ENCODE assay signal across 24 cellular contexts in the genomic region with DNA sequence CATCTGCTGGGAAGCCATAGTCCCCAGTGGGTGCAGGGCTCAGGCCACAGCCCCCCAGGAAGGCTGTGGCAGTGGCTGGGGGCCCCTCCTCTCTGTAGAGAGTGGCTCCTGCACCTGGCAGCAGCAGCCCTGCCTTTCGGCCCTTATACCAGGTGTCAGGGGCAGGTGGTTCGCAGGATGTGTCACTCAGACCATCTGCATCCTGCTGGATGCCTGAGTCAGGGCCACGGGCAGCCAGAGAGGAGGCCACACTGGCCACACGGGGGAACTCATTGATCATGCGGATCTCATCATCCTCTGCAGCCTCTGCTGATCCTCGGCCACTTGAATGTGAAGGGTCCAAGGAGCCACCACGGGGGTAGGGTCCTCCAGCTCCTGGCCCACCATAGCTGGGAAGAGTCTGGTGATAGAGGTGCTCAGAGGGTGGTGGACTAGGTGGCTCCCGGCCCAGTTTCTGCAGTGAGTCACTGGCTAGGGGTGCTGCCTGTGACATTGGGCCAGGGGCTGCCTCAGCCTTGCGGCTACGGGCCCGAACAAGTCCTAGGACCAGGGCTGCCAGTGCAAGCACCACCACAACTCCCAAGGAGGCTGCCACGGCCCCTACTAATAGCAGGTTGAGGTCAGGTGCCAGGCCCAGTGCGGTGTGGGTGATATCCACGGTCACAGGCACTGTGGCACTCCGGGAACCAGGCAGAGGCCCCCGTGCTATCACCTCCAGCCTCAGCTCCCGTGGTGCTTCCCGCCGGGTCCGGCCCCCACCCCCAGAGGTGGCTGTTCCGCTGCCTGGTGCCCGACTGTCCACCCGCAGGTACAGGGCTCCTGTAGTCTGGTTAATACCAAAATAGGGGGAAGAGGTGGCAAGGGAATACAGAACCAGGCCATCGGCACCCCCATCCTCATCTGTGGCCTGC. TPM values are rescaled to one million over a fixed set of nuclear protein-coding genes. Genes with fewer than 3 reads are reported as not detected.
A peak's percentile ranks its signal among the peaks of the same experiment; 100 is the strongest.
DNase-seq lines count a peak whose midpoint lies in the region; ATAC-seq and TF ChIP-seq lines count a peak whose summit lies in the region.
"Had no signal": no experiment of that assay in that cellular context is flagged by ENCODE, and none has a peak within 500 bp of the region (broad histone marks: within the 10 kb centered on the region; RNA-seq: fewer than 3 reads in every experiment).

No MANE protein-coding gene starts in this region.

- H3K9ac ChIP-seq in DND-41 (ENCODE audit: low read depth, low read length), result no peak overlapping the region
- H3K9ac ChIP-seq: GM23248, neural progenitor cell had no signal

- H3K36me3 ChIP-seq in DND-41 (ENCODE audit: insufficient read depth, low read length), result 0 out of 2 replicates have a peak, but pooled peaks cover under 1% of the 10 kb centered on the region
- H3K36me3 ChIP-seq: gastrocnemius medialis, neural progenitor cell had no signal

- H4K20me1 ChIP-seq in DND-41 (ENCODE audit: insufficient read depth, low read length), result no peaks in the 10 kb centered on the region

- ATAC-seq in DND-41 (ENCODE audit: insufficient read depth, low read depth) (no peak), GM19463 (IDR thresholded peaks at IDR 0.05; ENCODE audit: unreplicated experiment) (no peak)
- ATAC-seq: esophagus mucosa, gastrocnemius medialis, lower lobe of right lung, SK-N-SH treated with all-trans-retinoic acid at 6 μM for 48 hours had no signal

- DNase-seq in NCI-H146 (lab: John Stamatoyannopoulos, UW) (peak; percentile 71), NCI-H146 treated with DMSO at 0.1 percent for 48 hours (lab: John Stamatoyannopoulos, UW; ENCODE audit: unreplicated experiment) (no peak), DND-41 (peak; percentile 14), RPMI8226 (peak; percentile 66), mesenteric fat pad (ENCODE audit: low spot score) (peak; percentile 72), MV-4-11 (lab: John Stamatoyannopoulos, UW) (no peak)
- DNase-seq in effector CD4-positive, alpha-beta T cell, result no peak
- DNase-seq: 8988T; activated CD4-positive, alpha-beta T cell treated with anti-CD3 and anti-CD28 coated beads, Interleukin-2, amount 50 U/mL, for 1 hour; AML-193; gastrocnemius medialis; GM23248; hippocampal formation; lower lobe of right lung; NCI-H226; stimulated activated CD4-positive, alpha-beta T cell treated with anti-CD3 and anti-CD28 coated beads, Interleukin-4, amount 100 ng/mL, for 1 hour; tibial artery had no signal

- H3K27ac ChIP-seq in DND-41 (ENCODE audit: low read length), result no peak overlapping the region
- H3K27ac ChIP-seq: gastrocnemius medialis, GM23248, HL-60, lower lobe of right lung, neural progenitor cell, RWPE1, tibial artery, VCaP had no signal

- no peaks in the 10 kb centered on the region for H3K27me3 ChIP-seq in DND-41 (ENCODE audit: insufficient read depth, low read length, poor library complexity)
- H3K27me3 ChIP-seq: gastrocnemius medialis, neural progenitor cell, tibial artery had no signal

- H3K4me3 ChIP-seq in DND-41 (ENCODE audit: low read depth in 1 of 2, low read length in 2 of 2), result no peak overlapping the region
- H3K4me3 ChIP-seq: gastrocnemius medialis, GM23248, lower lobe of right lung, neural progenitor cell, tibial artery had no signal

- no peak overlapping the region for H3K4me2 ChIP-seq in DND-41 (ENCODE audit: insufficient read depth, low read length)
- H3K4me2 ChIP-seq: neural progenitor cell had no signal

- peaks cover 27% of the 10 kb centered on the region for H3K4me1 ChIP-seq in DND-41 (ENCODE audit: insufficient read depth, low read length)

- no peak for TF ChIP-seq CTCF in DND-41 (IDR thresholded peaks at IDR 0.05; ENCODE audit: borderline replicate concordance, extremely low read depth, low read length, poor library complexity, severe bottlenecking)

- H2AFZ ChIP-seq in DND-41 (ENCODE audit: low read depth, low read length), result no peak overlapping the region
- H2AFZ ChIP-seq: GM23248, neural progenitor cell had no signal

- H3K79me2 ChIP-seq in DND-41 (ENCODE audit: insufficient read depth, low read length), result peaks cover 17% of the 10 kb centered on the region

- H3K9me3 ChIP-seq in DND-41 (ENCODE audit: insufficient read depth, low read length, severe bottlenecking), result no peaks in the 10 kb centered on the region
- H3K9me3 ChIP-seq: gastrocnemius medialis, lower lobe of right lung, tibial artery had no signal

RNA-seq across cellular contexts. Expression of a gene that starts 3.3 kb away (rescaled TPM):
- 133 TPM for total RNA-seq in mesenteric fat pad

RNA-seq across cellular contexts. Expression of a gene that starts 10.5 kb away (rescaled TPM):
- 142 TPM for total RNA-seq in mesenteric fat pad

RNA-seq across cellular contexts. Expression of a gene that starts 18.9 kb away (rescaled TPM):
- total RNA-seq in mesenteric fat pad, result 141 TPM

RNA-seq across cellular contexts. Expression of a gene that starts 19.1 kb away (rescaled TPM):
- 20.8 TPM for total RNA-seq in mesenteric fat pad

RNA-seq across cellular contexts. Expression of a gene that starts 33.1 kb away (rescaled TPM):
- 23.0 TPM for total RNA-seq in mesenteric fat pad

Comparison
In these comparisons a context has a peak if more than half of its experiments do, and no peak if none do; other contexts are left out.
1. DNase-seq: peak in NCI-H146 (single experiment), DND-41 (single experiment), RPMI8226 (single experiment) and mesenteric fat pad (single experiment); none in NCI-H146 treated with DMSO at 0.1 percent for 48 hours (single experiment), MV-4-11 (single experiment) and effector CD4-positive, alpha-beta T cell (single experiment).